ENCODE assay signal across 9 cellular contexts in genomic region chr12:121894633-121895032, GRCh38. TPM values are rescaled to one million over a fixed set of nuclear protein-coding genes. Genes with fewer than 3 reads are reported as not detected.
DNase-seq lines count a peak whose midpoint lies in the region; ATAC-seq and TF ChIP-seq lines count a peak whose summit lies in the region.
"Had no signal": no experiment of that assay in that cellular context is flagged by ENCODE, and none has a peak within 500 bp of the region (broad histone marks: within the 10 kb centered on the region; RNA-seq: fewer than 3 reads in every experiment).

No MANE protein-coding gene starts in this region.

- H3K4me1 ChIP-seq in BLaER1 treated with 17β-estradiol and CSF1 and Interleukin-3, amounts not matched to agents 10 nM and 100 nM: peaks cover 28 to 32% (median 30%) of the 10 kb centered on the region in 10 experiments
- H3K4me1 ChIP-seq in spleen: peaks cover 11 to 45% (median 22%) of the 10 kb centered on the region in 6 donors

- peaks cover 21 to 87% (median 51%) of the 10 kb centered on the region in 11 experiments; a peak in 20 of 22 replicates for H4K20me1 ChIP-seq in BLaER1 treated with 17β-estradiol and CSF1 and Interleukin-3, amounts not matched to agents 10 nM and 100 nM

- ATAC-seq in left colon (peak; percentile 21), GM18505 (IDR thresholded peaks at IDR 0.05; ENCODE audit: unreplicated experiment) (no peak)

- no peaks in the 10 kb centered on the region for H3K9me3 Mint-ChIP-seq in activated naive CD4-positive, alpha-beta T cell treated with anti-CD3 and anti-CD28 coated beads, Interleukin-2, amount 50 U/mL, for 24 hours
- H3K9me3 Mint-ChIP-seq: immature natural killer cell had no signal

- DNase-seq in H7: peak; percentile 76
- DNase-seq in left colon: no peak
- DNase-seq in cerebellar nuclear complex (lab: John Stamatoyannopoulos, UW): no peak
- no peak for DNase-seq in spleen
- DNase-seq in SW480 (ENCODE audit: low spot score): no peak
- DNase-seq: immature natural killer cell had no signal

- no peaks in the 10 kb centered on the region for H3K27me3 ChIP-seq in BLaER1 treated with 17β-estradiol and CSF1 and Interleukin-3, amounts not matched to agents 10 nM and 100 nM
- H3K27me3 ChIP-seq in H7 (ENCODE audit: control insufficient read depth, insufficient read depth, low read length): peaks cover under 1% of the 10 kb centered on the region; the same call in 1 of the 2 replicates
- H3K27me3 ChIP-seq in spleen (replicated peaks in 1 of 7): no peaks in the 10 kb centered on the region

- no peak for TF ChIP-seq POLR2A in spleen (IDR thresholded peaks at IDR 0.05)
- no peak for TF ChIP-seq POLR2A in GM18505 (IDR thresholded peaks at IDR 0.05; ENCODE audit: borderline replicate concordance, extremely low read depth, insufficient read depth, insufficient read length)

- intact Hi-C loops in left colon (cut with DNase I, micrococcal nuclease) (no loop called here), spleen (cut with DNase I; ENCODE audit: low total_unique reads) (loop anchor here (10.0 kb wide), 1 partner anchor 190 kb away; no protein-coding TSS in a partner anchor)

- no peak overlapping the region for H3K4me3 Mint-ChIP-seq in activated naive CD4-positive, alpha-beta T cell treated with anti-CD3 and anti-CD28 coated beads, Interleukin-2, amount 50 U/mL, for 24 hours
- H3K4me3 Mint-ChIP-seq: immature natural killer cell had no signal

- H3K36me3 ChIP-seq in BLaER1 treated with 17β-estradiol and CSF1 and Interleukin-3, amounts not matched to agents 10 nM and 100 nM: peaks cover 61 to 92% (median 72%) of the 10 kb centered on the region in 11 experiments
- H3K36me3 ChIP-seq in H7 (replicated peaks; ENCODE audit: control insufficient read depth, insufficient read depth, low read length): peaks cover 4% of the 10 kb centered on the region
- peaks cover 3 to 95% (median 53%) of the 10 kb centered on the region in 6 donors for H3K36me3 ChIP-seq in spleen

- peaks cover 28% of the 10 kb centered on the region for H3K4me1 Mint-ChIP-seq in activated naive CD4-positive, alpha-beta T cell treated with anti-CD3 and anti-CD28 coated beads, Interleukin-2, amount 50 U/mL, for 24 hours

- no peaks in the 10 kb centered on the region for H3K9me3 ChIP-seq in BLaER1 treated with 17β-estradiol and CSF1 and Interleukin-3, amounts not matched to agents 10 nM and 100 nM (replicated peaks in 1 of 11)
- H3K9me3 ChIP-seq in spleen: no peaks in the 10 kb centered on the region

- peak overlapping the region; percentile 77 for H3K27ac Mint-ChIP-seq in activated naive CD4-positive, alpha-beta T cell treated with anti-CD3 and anti-CD28 coated beads, Interleukin-2, amount 50 U/mL, for 24 hours

- H3K4me2 ChIP-seq in BLaER1 treated with 17β-estradiol and CSF1 and Interleukin-3, amounts not matched to agents 10 nM and 100 nM: peak overlapping the region in 8 of 11 experiments; percentile 31 to 63 (median 56); a peak in 10 of 22 replicates

- H3K4me3 ChIP-seq in BLaER1 treated with 17β-estradiol and CSF1 and Interleukin-3, amounts not matched to agents 10 nM and 100 nM: no peak overlapping the region
- no peak overlapping the region for H3K4me3 ChIP-seq in H7 (ENCODE audit: insufficient read depth, low read depth, low read length)
- H3K4me3 ChIP-seq in spleen: no peak overlapping the region

- no peak for TF ChIP-seq CTCF in spleen (IDR thresholded peaks at IDR 0.05 in 8 of 11, conservative IDR thresholded peaks at IDR 0.05 in 3 of 11)

- H3K36me3 Mint-ChIP-seq in activated naive CD4-positive, alpha-beta T cell treated with anti-CD3 and anti-CD28 coated beads, Interleukin-2, amount 50 U/mL, for 24 hours: peaks cover 13% of the 10 kb centered on the region

- no peaks in the 10 kb centered on the region for H3K27me3 Mint-ChIP-seq in activated naive CD4-positive, alpha-beta T cell treated with anti-CD3 and anti-CD28 coated beads, Interleukin-2, amount 50 U/mL, for 24 hours

- peak overlapping the region in 4 of 11 experiments; percentile 16 to 57 (median 42); a peak in 2 of 22 replicates for H3K9ac ChIP-seq in BLaER1 treated with 17β-estradiol and CSF1 and Interleukin-3, amounts not matched to agents 10 nM and 100 nM

- peak overlapping the region in 3 of 11 experiments; percentile 22 to 43 (median 24); a peak in 2 of 22 replicates for H3K27ac ChIP-seq in BLaER1 treated with 17β-estradiol and CSF1 and Interleukin-3, amounts not matched to agents 10 nM and 100 nM
- no peak overlapping the region for H3K27ac ChIP-seq in spleen

- 64 to 91% (median 84%) methylated on average over 7 of the region's 7 CpGs for WGBS in spleen, 5 donors

RNA-seq across cellular contexts. Expression of gene PSMD9, which starts 6.0 kb away (rescaled TPM):
- total RNA-seq in H7 (2014; rRNA removed; shearing (Covaris generic)): 39.2 and 61.2 TPM in 2 replicates
- 10 to 100 TPM; 48.0 to 49.5 TPM for total RNA-seq in left colon
- total RNA-seq in spleen: 10 to 100 TPM; 32.4 to 56.7 (median 43.6) TPM
- 10 to 100 TPM; 29.6 to 62.6 (median 49.6) TPM for polyA plus RNA-seq in spleen

RNA-seq across cellular contexts. Expression of gene CFAP251, which starts 23.8 kb away (rescaled TPM):
- 0.15 and 0.24 TPM in 2 replicates for total RNA-seq in H7 (2014; rRNA removed; shearing (Covaris generic))
- total RNA-seq in left colon: under 1 TPM; 0.34 to 0.75 TPM
- 10 to 100 TPM in 1 of 7 donors, 1 to 10 TPM in 6; 3.0 to 10.5 (median 6.1) TPM for total RNA-seq in spleen
- 1 to 10 TPM; 1.3 to 2.7 (median 1.7) TPM for polyA plus RNA-seq in spleen

RNA-seq across cellular contexts. Expression of gene HPD, which starts 36.0 kb away (rescaled TPM):
- 0.80 and 1.1 TPM in 2 replicates for total RNA-seq in H7 (2014; rRNA removed; shearing (Covaris generic))
- total RNA-seq in left colon: under 1 TPM in 1 of 2 donors, not detected in 1; 0.42 TPM
- total RNA-seq in spleen: 1 to 10 TPM in 4 of 7 donors, under 1 TPM in 2, not detected in 1; 0.57 to 2.8 (median 1.7) TPM
- polyA plus RNA-seq in spleen: 1 to 10 TPM in 1 of 3 donors, under 1 TPM in 2; 0.78 to 1.5 (median 0.86) TPM
- polyA plus RNA-seq: immature natural killer cell had no signal
